Comparison of ENCODE assay signal across 1 cellular context in genomic region chr12:114414031-114414865, GRCh38.
TF ChIP-seq lines count a peak whose summit lies in the region.

No MANE protein-coding gene starts in this region.

TF ChIP-seq in H1, 55 proteins besides CTCF, POLR2A, EP300 and RAD21 (continued from another document):
- no peak for TF ChIP-seq CHD7 (IDR thresholded peaks at IDR 0.05; ENCODE audit: insufficient replicate concordance, low read length)
- TF ChIP-seq BACH1 (IDR thresholded peaks at IDR 0.05; ENCODE audit: low read length), result no peak
- no peak for TF ChIP-seq HDAC2 (IDR thresholded peaks at IDR 0.05; ENCODE audit: borderline replicate concordance in 1 of 2, low read depth in 2 of 2, low read length in 2 of 2)
- peak; percentile 59 for TF ChIP-seq KDM4A (IDR thresholded peaks at IDR 0.05; ENCODE audit: low read depth, low read length, severe bottlenecking)
- TF ChIP-seq ZNF274 (IDR thresholded peaks at IDR 0.05; ENCODE audit: borderline replicate concordance, extremely low read depth, low read length), result no peak
- TF ChIP-seq CTBP2 (IDR thresholded peaks at IDR 0.05; ENCODE audit: borderline replicate concordance, insufficient read depth, insufficient read length, low read length), result peak; percentile 82
- TF ChIP-seq RNF2 (IDR thresholded peaks at IDR 0.05; ENCODE audit: borderline replicate concordance, low read depth, low read length, missing control alignments, poor library complexity, severe bottlenecking), result peak; percentile 88
- TF ChIP-seq JUND (IDR thresholded peaks at IDR 0.05; ENCODE audit: low read length), result no peak
- TF ChIP-seq TEAD4 (IDR thresholded peaks at IDR 0.05; ENCODE audit: low read depth, low read length), result no peak
- TF ChIP-seq RXRA (IDR thresholded peaks at IDR 0.05; ENCODE audit: insufficient read depth, low read depth, low read length), result no peak
- no peak for TF ChIP-seq SAP30 (IDR thresholded peaks at IDR 0.05; ENCODE audit: insufficient read depth, insufficient replicate concordance, low read length)
- no peak for TF ChIP-seq SP2 (IDR thresholded peaks at IDR 0.05; ENCODE audit: low read length)
- TF ChIP-seq BCL11A (IDR thresholded peaks at IDR 0.05; ENCODE audit: low read depth in 2 of 2, low read length in 2 of 2), result no peak
- TF ChIP-seq CBX8 (IDR thresholded peaks at IDR 0.05; ENCODE audit: borderline replicate concordance, low read depth, low read length), result no peak
- TF ChIP-seq POU5F1 (IDR thresholded peaks at IDR 0.05; ENCODE audit: low read depth, low read length), result no peak
- no peak for TF ChIP-seq SIRT6 (IDR thresholded peaks at IDR 0.05; ENCODE audit: low read length)
- TF ChIP-seq NANOG (IDR thresholded peaks at IDR 0.05; ENCODE audit: insufficient read depth, low read depth, low read length, poor library complexity, severe bottlenecking), result no peak
- TF ChIP-seq ASH2L (IDR thresholded peaks at IDR 0.05; ENCODE audit: low read length), result no peak
- TF ChIP-seq MAFK (IDR thresholded peaks at IDR 0.05; ENCODE audit: low read depth, low read length), result no peak
- no peak for TF ChIP-seq TBP (IDR thresholded peaks at IDR 0.05; ENCODE audit: low read depth, low read length)
- no peak for TF ChIP-seq POLR2AphosphoS5 (IDR thresholded peaks at IDR 0.05; ENCODE audit: low read depth, low read length)
- no peak for TF ChIP-seq USF2 (IDR thresholded peaks at IDR 0.05; ENCODE audit: low read length)
- no peak for TF ChIP-seq SRF (IDR thresholded peaks at IDR 0.05; ENCODE audit: low read depth, low read length)
- no peak for TF ChIP-seq HDAC6 (IDR thresholded peaks at IDR 0.05; ENCODE audit: low read depth, low read length)
- peak; percentile 38; the same call in 1 of the 2 replicates for TF ChIP-seq RBBP5 (IDR thresholded peaks at IDR 0.05; ENCODE audit: borderline replicate concordance, low read depth, low read length)
- TF ChIP-seq SP4 (IDR thresholded peaks at IDR 0.05; ENCODE audit: low read length), result no peak
- peak in 1 of 2 experiments; percentile 33; a peak in 1 of 4 replicates for TF ChIP-seq SIN3A (conservative IDR thresholded peaks at IDR 0.05 in 1 of 2, IDR thresholded peaks at IDR 0.05 in 1 of 2; ENCODE audit: low read depth in 1 of 2, low read length in 2 of 2)
- TF ChIP-seq, protein P1, sequence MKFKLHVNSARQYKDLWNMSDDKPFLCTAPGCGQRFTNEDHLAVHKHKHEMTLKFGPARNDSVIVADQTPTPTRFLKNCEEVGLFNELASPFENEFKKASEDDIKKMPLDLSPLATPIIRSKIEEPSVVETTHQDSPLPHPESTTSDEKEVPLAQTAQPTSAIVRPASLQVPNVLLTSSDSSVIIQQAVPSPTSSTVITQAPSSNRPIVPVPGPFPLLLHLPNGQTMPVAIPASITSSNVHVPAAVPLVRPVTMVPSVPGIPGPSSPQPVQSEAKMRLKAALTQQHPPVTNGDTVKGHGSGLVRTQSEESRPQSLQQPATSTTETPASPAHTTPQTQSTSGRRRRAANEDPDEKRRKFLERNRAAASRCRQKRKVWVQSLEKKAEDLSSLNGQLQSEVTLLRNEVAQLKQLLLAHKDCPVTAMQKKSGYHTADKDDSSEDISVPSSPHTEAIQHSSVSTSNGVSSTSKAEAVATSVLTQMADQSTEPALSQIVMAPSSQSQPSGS (IDR thresholded peaks at IDR 0.05; ENCODE audit: low read length), result no peak
- no peak for TF ChIP-seq JUN (IDR thresholded peaks at IDR 0.05; ENCODE audit: low read depth, low read length)
- TF ChIP-seq EGR1 (IDR thresholded peaks at IDR 0.05; ENCODE audit: borderline replicate concordance, low read depth, low read length), result peak; percentile 4; the same call in 1 of the 2 replicates
- TF ChIP-seq CHD1 (IDR thresholded peaks at IDR 0.05; ENCODE audit: low read depth, low read length), result no peak
- TF ChIP-seq KDM5A (IDR thresholded peaks at IDR 0.05; ENCODE audit: low read length), result no peak
- TF ChIP-seq CREB1 (IDR thresholded peaks at IDR 0.05), result no peak
- TF ChIP-seq, protein P2, sequence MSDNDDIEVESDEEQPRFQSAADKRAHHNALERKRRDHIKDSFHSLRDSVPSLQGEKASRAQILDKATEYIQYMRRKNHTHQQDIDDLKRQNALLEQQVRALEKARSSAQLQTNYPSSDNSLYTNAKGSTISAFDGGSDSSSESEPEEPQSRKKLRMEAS (IDR thresholded peaks at IDR 0.05), result peak; percentile 48; the same call in 1 of the 2 replicates
- no peak for TF ChIP-seq FOSL1 (IDR thresholded peaks at IDR 0.05; ENCODE audit: insufficient read depth, low read depth, low read length)
- TF ChIP-seq TCF12 (IDR thresholded peaks at IDR 0.05; ENCODE audit: low read depth, low read length), result no peak
- no peak for TF ChIP-seq CHD2 (IDR thresholded peaks at IDR 0.05; ENCODE audit: low read length)
- TF ChIP-seq, protein P3, sequence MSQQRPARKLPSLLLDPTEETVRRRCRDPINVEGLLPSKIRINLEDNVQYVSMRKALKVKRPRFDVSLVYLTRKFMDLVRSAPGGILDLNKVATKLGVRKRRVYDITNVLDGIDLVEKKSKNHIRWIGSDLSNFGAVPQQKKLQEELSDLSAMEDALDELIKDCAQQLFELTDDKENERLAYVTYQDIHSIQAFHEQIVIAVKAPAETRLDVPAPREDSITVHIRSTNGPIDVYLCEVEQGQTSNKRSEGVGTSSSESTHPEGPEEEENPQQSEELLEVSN (IDR thresholded peaks at IDR 0.05), result peak; percentile 18; the same call in 1 of the 2 replicates
- no peak for TF ChIP-seq CEBPB (IDR thresholded peaks at IDR 0.05; ENCODE audit: low read depth, low read length)
- no peak for TF ChIP-seq TAF1 (IDR thresholded peaks at IDR 0.05; ENCODE audit: low read depth, low read length)
- TF ChIP-seq RFX5 (IDR thresholded peaks at IDR 0.05; ENCODE audit: borderline replicate concordance, low read depth, low read length), result no peak
- TF ChIP-seq CBX5 (IDR thresholded peaks at IDR 0.05; ENCODE audit: low read depth, low read length), result no peak
- no peak for TF ChIP-seq KDM1A (IDR thresholded peaks at IDR 0.05; ENCODE audit: borderline replicate concordance, low read length)
- TF ChIP-seq GABPA (IDR thresholded peaks at IDR 0.05; ENCODE audit: borderline replicate concordance, insufficient read depth, low read length), result no peak
- TF ChIP-seq PHF8 (conservative IDR thresholded peaks at IDR 0.05; ENCODE audit: low read depth, low read length), result no peak
- no peak for TF ChIP-seq BRCA1 (IDR thresholded peaks at IDR 0.05; ENCODE audit: low read depth, low read length)
- TF ChIP-seq, protein P4, sequence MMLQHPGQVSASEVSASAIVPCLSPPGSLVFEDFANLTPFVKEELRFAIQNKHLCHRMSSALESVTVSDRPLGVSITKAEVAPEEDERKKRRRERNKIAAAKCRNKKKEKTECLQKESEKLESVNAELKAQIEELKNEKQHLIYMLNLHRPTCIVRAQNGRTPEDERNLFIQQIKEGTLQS (IDR thresholded peaks at IDR 0.05; ENCODE audit: insufficient read depth, low read depth, low read length), result no peak
- peak; percentile 100 for TF ChIP-seq SUZ12 (IDR thresholded peaks at IDR 0.05; ENCODE audit: low read length)
- TF ChIP-seq YY1 (IDR thresholded peaks at IDR 0.05; ENCODE audit: low read depth, low read length), result no peak
- TF ChIP-seq NRF1 (IDR thresholded peaks at IDR 0.05; ENCODE audit: low read depth, low read length), result no peak
